In genomic region chr9:136122425-136123383, GRCh38 we compare ENCODE assay signal across 8 cellular contexts. TPM values are rescaled to one million over a fixed set of nuclear protein-coding genes. Genes with fewer than 3 reads are reported as not detected.
DNase-seq lines count a peak whose midpoint lies in the region; ATAC-seq and TF ChIP-seq lines count a peak whose summit lies in the region.

No MANE protein-coding gene starts in this region.

- intact Hi-C loops in IMR-90 (cut with micrococcal nuclease) (loop anchor here (1.0 to 5.0 kb wide), 5 partner anchors 33 to 520 kb away; no protein-coding TSS in a partner anchor), left ventricle myocardium inferior (cut with micrococcal nuclease) (loop anchor here (5.0 kb wide), 1 partner anchor 155 kb away; no protein-coding TSS in a partner anchor)

- H3K4me3 ChIP-seq in IMR-90 (ENCODE audit: insufficient read depth, low read depth, low read length) (no peak overlapping the region), adipocyte (ENCODE audit: low read length) (peak overlapping the region; percentile 58), left ventricle myocardium inferior (peak overlapping the region; percentile 55)

- POLR2A ChIA-PET in IMR-90 (lab: Charles Lee; ENCODE audit: unreplicated experiment), result no interaction called here

- peak; percentile 98 for TF ChIP-seq RAD21 in IMR-90 (IDR thresholded peaks at IDR 0.05; ENCODE audit: low read length)

- in situ Hi-C loops in Caki2 (cut with HindIII; ENCODE audit: low pct_unique_long_range_greater_than_20kb, low sequenced_read_pairs), result no loop called here
- in situ Hi-C loops in IMR-90 (cut with MboI; ENCODE audit: low sequenced_read_pairs), result loop anchor here (5.0 to 10.0 kb wide), 2 partner anchors 160 to 418 kb away; partner anchors contain the start of genes KCNT1 and UBAC1

- TF ChIP-seq POLR2A in IMR-90 (IDR thresholded peaks at IDR 0.05; ENCODE audit: low read depth, low read length), result peak; percentile 41; the same call in 1 of the 2 replicates

- ATAC-seq in IMR-90 (ENCODE audit: low read depth), result peak; percentile 25
- ATAC-seq in HG03139 (IDR thresholded peaks at IDR 0.05; ENCODE audit: unreplicated experiment), result no peak
- no peak for ATAC-seq in HG02970 (IDR thresholded peaks at IDR 0.05; ENCODE audit: low FRiP score, unreplicated experiment)

- no peak overlapping the region for H3K18ac ChIP-seq in IMR-90 (ENCODE audit: low read depth, low read length)

- peak overlapping the region; percentile 63; the same call in 1 of the 2 replicates for H2AK5ac ChIP-seq in IMR-90 (ENCODE audit: low read depth, low read length)

- H4K91ac ChIP-seq in IMR-90 (ENCODE audit: insufficient read depth, low read depth, low read length), result no peak overlapping the region

- H2BK120ac ChIP-seq in IMR-90 (ENCODE audit: low read depth, low read length), result no peak overlapping the region

- DNase-seq in Caki2 (ENCODE audit: low read depth) (peak; percentile 37), IMR-90 (peak; percentile 34), T-helper 1 cell (peak; percentile 49 to 70 (median 66)), adipocyte (ENCODE audit: low read depth) (peak; percentile 83), left ventricle myocardium inferior (peak; percentile 76), retina (peak; percentile 86)

- no peak overlapping the region for H3K56ac ChIP-seq in IMR-90 (ENCODE audit: extremely low read depth, insufficient read depth, low read length)

- peaks cover 7% of the 10 kb centered on the region; the same call in 1 of the 2 replicates for H4K20me1 ChIP-seq in IMR-90 (ENCODE audit: insufficient read depth, low read length)

- H4K5ac ChIP-seq in IMR-90 (ENCODE audit: low read depth, low read length), result no peak overlapping the region

- peaks cover 2% of the 10 kb centered on the region; the same call in 1 of the 2 replicates for H3K9me1 ChIP-seq in IMR-90 (ENCODE audit: insufficient read depth, low read length)

- H3K4me2 ChIP-seq in IMR-90 (ENCODE audit: low read depth, low read length), result no peak overlapping the region; the same call in 1 of the 2 replicates

- CTCF ChIA-PET in IMR-90 (lab: Yijun Ruan, JAX), result interaction anchor here (0.6 to 2.5 kb wide), 6 partner anchors 29 to 160 kb away, joined by 3 to 15 read pairs (median 4); no protein-coding TSS in a partner anchor

- H3K27ac ChIP-seq in IMR-90 (ENCODE audit: insufficient read depth, low read length) (no peak overlapping the region), left ventricle myocardium inferior (replicated peaks) (peak overlapping the region; percentile 30)

- H2AK9ac ChIP-seq in IMR-90 (replicated peaks; ENCODE audit: low read depth, low read length, poor library complexity), result peak overlapping the region; percentile 85

- WGBS in IMR-90 (ENCODE audit: extremely low coverage in 2 of 2, insufficient read length in 1 of 2), 2 experiments, result 21% methylated on average over 31 of the region's 45 CpGs; no CpG with 5 or more reads in 1 of the 2 experiments

- H4K8ac ChIP-seq in IMR-90 (ENCODE audit: low read depth in 2 of 2, low read length in 2 of 2), result no peak overlapping the region

- H3K27me3 ChIP-seq in IMR-90 (ENCODE audit: control insufficient read depth, insufficient read depth, low read length) (peaks cover 32% of the 10 kb centered on the region), adipocyte (replicated peaks; ENCODE audit: control insufficient read depth, insufficient read depth, low read length) (peaks cover 46% of the 10 kb centered on the region), left ventricle myocardium inferior (ENCODE audit: low read depth) (peaks cover 18% of the 10 kb centered on the region)

- no peaks in the 10 kb centered on the region for H3K36me3 ChIP-seq in IMR-90 (ENCODE audit: control insufficient read depth, insufficient read depth, low read length)
- no peaks in the 10 kb centered on the region for H3K36me3 ChIP-seq in adipocyte (ENCODE audit: control insufficient read depth, insufficient read depth, low read length, severe bottlenecking)
- H3K36me3 ChIP-seq in left ventricle myocardium inferior, result no peaks in the 10 kb centered on the region

- no peak overlapping the region for H2BK15ac ChIP-seq in IMR-90 (ENCODE audit: low read depth, low read length)

- no peaks in the 10 kb centered on the region; the same call in 1 of the 2 replicates for H3K9me3 ChIP-seq in IMR-90 (ENCODE audit: control insufficient read depth, insufficient read depth, low read length)
- H3K9me3 ChIP-seq in adipocyte (ENCODE audit: control insufficient read depth, low read length), result no peaks in the 10 kb centered on the region
- H3K9me3 ChIP-seq in left ventricle myocardium inferior (replicated peaks), result no peaks in the 10 kb centered on the region

- H2BK5ac ChIP-seq in IMR-90 (ENCODE audit: low read depth, low read length, poor library complexity, severe bottlenecking), result no peak overlapping the region

- H3K14ac ChIP-seq in IMR-90 (replicated peaks; ENCODE audit: low read depth, low read length), result no peak overlapping the region

- no TSS peak for BruUV-seq in IMR-90 (replicated peaks; lab: Mats Ljungman, UMichigan)

- no peak overlapping the region for H3K4ac ChIP-seq in IMR-90 (ENCODE audit: low read depth, low read length)

- H3K4me1 ChIP-seq in IMR-90 (ENCODE audit: control insufficient read depth, insufficient read depth, low read length), result peaks cover 5% of the 10 kb centered on the region
- H3K4me1 ChIP-seq in adipocyte (ENCODE audit: control insufficient read depth, insufficient read depth, low read length), result peaks cover 14% of the 10 kb centered on the region
- peaks cover 32% of the 10 kb centered on the region for H3K4me1 ChIP-seq in left ventricle myocardium inferior

- no peak overlapping the region for H3K23ac ChIP-seq in IMR-90 (ENCODE audit: low read depth, low read length)

- dilution Hi-C loops in IMR-90 (cut with HindIII; ENCODE audit: low sequenced_read_pairs, unreplicated experiment), result no loop called here

- H2AFZ ChIP-seq in IMR-90 (replicated peaks; ENCODE audit: low read length, poor library complexity), result peak overlapping the region; percentile 87

- H2BK20ac ChIP-seq in IMR-90 (ENCODE audit: low read depth, low read length), result no peak overlapping the region

- H3K79me1 ChIP-seq in IMR-90 (ENCODE audit: low read depth in 1 of 2, low read length in 2 of 2), result peaks cover 0 to 17% of the 10 kb centered on the region in 2 experiments; a peak in 2 of 4 replicates

- H3K9ac ChIP-seq in IMR-90 (ENCODE audit: low read depth, low read length), result no peak overlapping the region
- peak overlapping the region; percentile 70 for H3K9ac ChIP-seq in adipocyte (ENCODE audit: low read length)

- peak; percentile 95 for TF ChIP-seq CTCF in IMR-90 (conservative IDR thresholded peaks at IDR 0.05; ENCODE audit: low read depth, low read length)
- TF ChIP-seq CTCF in left ventricle myocardium inferior (IDR thresholded peaks at IDR 0.05; ENCODE audit: borderline replicate concordance), result peak; percentile 98

TF ChIP-seq in IMR-90, 13 proteins besides CTCF, POLR2A, EP300 and RAD21:
- no peak for TF ChIP-seq MAFK (IDR thresholded peaks at IDR 0.05; ENCODE audit: low read depth, low read length)
- no peak for TF ChIP-seq NFE2L2 (IDR thresholded peaks at IDR 0.05; ENCODE audit: low read depth, low read length)
- TF ChIP-seq ELK1 (IDR thresholded peaks at IDR 0.05; ENCODE audit: borderline replicate concordance, low read depth, low read length), result no peak
- TF ChIP-seq MAZ (IDR thresholded peaks at IDR 0.05; ENCODE audit: borderline replicate concordance, low read depth, low read length), result peak; percentile 42; the same call in 1 of the 2 replicates
- TF ChIP-seq SMC3 (IDR thresholded peaks at IDR 0.05; ENCODE audit: low read depth, low read length), result peak; percentile 97
TF ChIP-seq in IMR-90: peak in this region for 2.

RNA-seq across cellular contexts. Expression of gene TMEM250, which starts 4.0 kb away (rescaled TPM):
- total RNA-seq in Caki2 (2014; rRNA removed; shearing (Covaris generic); ENCODE audit: low replicate concordance), result 94.4 and 94.5 TPM in 2 replicates
- total RNA-seq in IMR-90 (2012; rRNA removed), result 12.5 and 14.0 TPM in 2 replicates
- 17.5 and 18.6 TPM in 2 replicates for polyA plus RNA-seq in IMR-90 (2012; rRNA removed)
- polyA plus RNA-seq in IMR-90 (2012; cell fraction: cytosol; rRNA removed), result 29.9 and 32.6 TPM in 2 replicates
- 12.4 and 30.2 TPM in 2 replicates for polyA plus RNA-seq in IMR-90 (2012; cell fraction: nucleus; rRNA removed; ENCODE audit: low replicate concordance)
- 15.1 TPM for total RNA-seq in left ventricle myocardium inferior

RNA-seq across cellular contexts. Expression of gene NACC2, which starts 27.6 kb away (rescaled TPM):
- 20.2 and 22.7 TPM in 2 replicates for total RNA-seq in Caki2 (2014; rRNA removed; shearing (Covaris generic); ENCODE audit: low replicate concordance)
- 7.9 and 11.1 TPM in 2 replicates for total RNA-seq in IMR-90 (2012; rRNA removed)
- polyA plus RNA-seq in IMR-90 (2012; rRNA removed), result 19.0 and 21.2 TPM in 2 replicates
- 16.0 and 22.9 TPM in 2 replicates for polyA plus RNA-seq in IMR-90 (2012; cell fraction: cytosol; rRNA removed)
- 27.3 and 39.1 TPM in 2 replicates for polyA plus RNA-seq in IMR-90 (2012; cell fraction: nucleus; rRNA removed; ENCODE audit: low replicate concordance)
- 29.5 TPM for total RNA-seq in left ventricle myocardium inferior

Comparison
In these comparisons a context has a peak if more than half of its experiments do, and no peak if none do; other contexts are left out.
1. DNase-seq: peak in every context shown above with its lines; median percentile 86 in retina; 83 in adipocyte; 76 in left ventricle myocardium inferior; 66 in T-helper 1 cell; 37 in Caki2; 34 in IMR-90.